ENCODE assay signal across 20 cellular contexts in the genomic region with DNA sequence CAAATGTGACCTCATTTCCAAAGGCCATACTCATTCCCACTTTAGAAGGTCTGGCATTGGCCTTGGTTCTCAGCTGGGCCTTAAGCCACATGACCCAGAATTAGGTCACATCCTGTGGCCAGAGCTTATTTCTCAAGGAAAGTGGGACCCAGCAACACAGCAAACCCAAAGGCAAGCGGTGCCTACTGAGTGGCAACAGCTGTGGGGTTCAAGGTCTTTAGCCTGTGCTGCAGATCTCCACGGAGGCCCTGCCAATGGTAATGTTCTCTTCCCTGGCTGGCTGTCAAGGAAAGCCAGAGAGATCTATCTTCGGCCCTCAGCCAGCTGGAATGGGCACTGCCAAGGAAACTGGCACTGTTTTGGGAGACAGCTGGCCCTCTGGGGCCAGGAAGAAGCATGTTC. TPM values are rescaled to one million over a fixed set of nuclear protein-coding genes. Genes with fewer than 3 reads are reported as not detected.
DNase-seq lines count a peak whose midpoint lies in the region; ATAC-seq, FAIRE-seq and TF ChIP-seq lines count a peak whose summit lies in the region.
"Had no signal": no experiment of that assay in that cellular context is flagged by ENCODE, and none has a peak within 500 bp of the region (broad histone marks: within the 10 kb centered on the region; RNA-seq: fewer than 3 reads in every experiment).

No MANE protein-coding gene starts in this region.

- no peaks in the 10 kb centered on the region for H3K36me3 ChIP-seq in pancreas

- H3K27ac Mint-ChIP-seq in H9, result no peak overlapping the region
- H3K27ac Mint-ChIP-seq: activated naive CD8-positive, alpha-beta T cell; nephron; T-helper 2 cell treated with Interferon-gamma antibody and Interleukin-4, amounts not matched to agents 5 μg/mL and 100 μg/mL, for 36 hours had no signal

- H2BK20ac ChIP-seq in H9 (ENCODE audit: low read depth, low read length, poor library complexity, severe bottlenecking), result no peak overlapping the region

- H4K5ac ChIP-seq in H9 (ENCODE audit: insufficient read length, low read depth, low read length), result no peak overlapping the region

- H3K23me2 ChIP-seq in H9 (ENCODE audit: insufficient read length, low read depth, low read length, poor library complexity, severe bottlenecking), result no peaks in the 10 kb centered on the region

- no peak overlapping the region for H3K9ac ChIP-seq in H9 (ENCODE audit: extremely low read depth, insufficient read length, low read length)

- no peaks in the 10 kb centered on the region for H3K27me3 ChIP-seq in H9 (ENCODE audit: insufficient read depth, low read length)
- H3K27me3 ChIP-seq in pancreas, result no peaks in the 10 kb centered on the region
- H3K27me3 ChIP-seq: testis had no signal

- H3K9me3 ChIP-seq in H9 (ENCODE audit: control insufficient read depth, low read depth, low read length) (no peaks in the 10 kb centered on the region), pancreas (no peaks in the 10 kb centered on the region)
- H3K9me3 ChIP-seq: testis had no signal

- DNase-seq in A172 (ENCODE audit: low spot score), result peak; percentile 12
- peak; percentile 15 for DNase-seq in H9
- DNase-seq in cardiac fibroblast (ENCODE audit: low read depth in 2 of 2), result peak; percentile 13 to 29
- peak in 5 of 6 donors; percentile 81 to 92 (median 88) for DNase-seq in pancreas
- DNase-seq in retina, result no peak
- DNase-seq in SHP77 (lab: John Stamatoyannopoulos, UW), result no peak
- DNase-seq in D341Med (ENCODE audit: low spot score), result no peak
- no peak for DNase-seq in SKM-1 treated with dmso at 0.1 percent for 144 hours (lab: John Stamatoyannopoulos, UW; ENCODE audit: unreplicated experiment)
- DNase-seq: activated CD4-positive, alpha-beta T cell treated with anti-CD3 and anti-CD28 coated beads for 1 hour; CD4-positive, CD25-positive, alpha-beta regulatory T cell; dermis blood vessel endothelial cell; kidney glomerular epithelial cell; mesenchymal stem cell; NCI-H2107; testis had no signal

- no peak overlapping the region for H3K18ac ChIP-seq in H9 (ENCODE audit: insufficient read length, low read depth, low read length)

- H3K14ac ChIP-seq in H9 (ENCODE audit: insufficient read depth, low read length), result no peak overlapping the region

- ATAC-seq in pancreas, result peak; percentile 51 to 69 (median 53)

- H3K23ac ChIP-seq in H9 (ENCODE audit: insufficient read length, low read depth, low read length), result no peak overlapping the region

- intact Hi-C loops in pancreas (cut with DNase I), result no loop called here

- no peak overlapping the region for H2BK15ac ChIP-seq in H9 (ENCODE audit: low read depth, low read length)

- no peak overlapping the region for H3K27ac ChIP-seq in H9 (ENCODE audit: insufficient read length, low read depth, low read length)
- peak overlapping the region; percentile 31 to 65 (median 60) for H3K27ac ChIP-seq in pancreas
- H3K27ac ChIP-seq: testis had no signal

- H3K79me2 ChIP-seq in H9 (ENCODE audit: insufficient read depth, low read length), result no peaks in the 10 kb centered on the region

- TF ChIP-seq CTCF in H9 (conservative IDR thresholded peaks at IDR 0.05), result no peak
- no peak for TF ChIP-seq CTCF in cardiac fibroblast (IDR thresholded peaks at IDR 0.05; ENCODE audit: low read depth, low read length)
- no peak for TF ChIP-seq CTCF in pancreas (IDR thresholded peaks at IDR 0.05)

- no peak overlapping the region for H2BK120ac ChIP-seq in H9 (ENCODE audit: low read depth, low read length, poor library complexity, severe bottlenecking)

- H4K8ac ChIP-seq in H9 (replicated peaks; ENCODE audit: insufficient read length, low read depth, low read length), result no peak overlapping the region

- peaks cover 27 to 36% of the 10 kb centered on the region in 2 experiments for H3K4me1 Mint-ChIP-seq in H9

- no peak overlapping the region for H4K91ac ChIP-seq in H9 (ENCODE audit: insufficient read length, low read depth, low read length)

- no peaks in the 10 kb centered on the region for H3K79me1 ChIP-seq in H9 (ENCODE audit: insufficient read depth, low read depth, low read length, poor library complexity, severe bottlenecking)

- H3K4me2 ChIP-seq in H9 (ENCODE audit: insufficient read depth, insufficient read length, low read length), result no peak overlapping the region

- no peak overlapping the region for H3K4me3 Mint-ChIP-seq in H9
- H3K4me3 Mint-ChIP-seq: activated naive CD8-positive, alpha-beta T cell; CD4-positive, CD25-positive, alpha-beta regulatory T cell; nephron; T-helper 2 cell treated with Interferon-gamma antibody and Interleukin-4, amounts not matched to agents 5 μg/mL and 100 μg/mL, for 36 hours had no signal

- no peak overlapping the region for H2BK5ac ChIP-seq in H9 (ENCODE audit: insufficient read length, low read length)

- no CpG with 5 or more reads among the region's 3 CpGs for WGBS in H9 (ENCODE audit: extremely low coverage, insufficient read length, low lambda C conversion rate)
- WGBS in pancreas, 2 donors, result 15 to 26% methylated on average over 3 of the region's 3 CpGs

- H2AK5ac ChIP-seq in H9 (ENCODE audit: insufficient read length, low read length), result no peak overlapping the region

- no peak overlapping the region for H3T11ph ChIP-seq in H9 (ENCODE audit: low read length)

- H2BK12ac ChIP-seq in H9 (ENCODE audit: insufficient read length, low read depth, low read length), result no peak overlapping the region

- no peaks in the 10 kb centered on the region for H3K36me3 Mint-ChIP-seq in H9 (ENCODE audit: insufficient read depth in 1 of 3, low read depth in 3 of 3)
- H3K36me3 Mint-ChIP-seq: activated naive CD8-positive, alpha-beta T cell; CD4-positive, CD25-positive, alpha-beta regulatory T cell had no signal

- H3K9me3 Mint-ChIP-seq in H9, result no peaks in the 10 kb centered on the region
- H3K9me3 Mint-ChIP-seq: CD4-positive, CD25-positive, alpha-beta regulatory T cell; nephron; T-helper 2 cell treated with Interferon-gamma antibody and Interleukin-4, amounts not matched to agents 5 μg/mL and 100 μg/mL, for 36 hours had no signal

- no peak for FAIRE-seq in pancreas (lab: Jason Lieb, UNC)
- FAIRE-seq: frontal cortex, GM12892 had no signal

- no peak overlapping the region for H3K4ac ChIP-seq in H9 (ENCODE audit: low read depth, low read length)

- no peaks in the 10 kb centered on the region for H4K20me1 ChIP-seq in H9 (ENCODE audit: control insufficient read depth, insufficient read depth, insufficient read length)

- H3K4me3 ChIP-seq in cardiac fibroblast (replicated peaks in 1 of 2; ENCODE audit: low read depth in 2 of 2, low read length in 2 of 2), result no peak overlapping the region
- H3K4me3 ChIP-seq in pancreas, result no peak overlapping the region
- H3K4me3 ChIP-seq: testis had no signal

- H3K27me3 Mint-ChIP-seq in H9 (ENCODE audit: low read depth), result peaks cover 13% of the 10 kb centered on the region
- H3K27me3 Mint-ChIP-seq: activated naive CD8-positive, alpha-beta T cell had no signal

- no peak overlapping the region for H3K56ac ChIP-seq in H9 (ENCODE audit: insufficient read length, low read depth, low read length)

- no peak overlapping the region for H2AFZ ChIP-seq in H9 (ENCODE audit: low read length)

- H3K4me1 ChIP-seq in H9 (ENCODE audit: insufficient read depth, low read length), result no peaks in the 10 kb centered on the region
- H3K4me1 ChIP-seq in pancreas, result peaks cover 29 to 49% (median 44%) of the 10 kb centered on the region in 3 donors
- H3K4me1 ChIP-seq: testis had no signal

RNA-seq across cellular contexts. Expression of gene TP53I11, which starts 41.5 kb away (rescaled TPM):
- 15.0 and 23.7 TPM in 2 replicates for total RNA-seq in A172 (2014; rRNA removed; shearing (Covaris generic))
- total RNA-seq in H9 (2021) (94.2 and 95.6 TPM in 2 replicates), pancreas (10 to 100 TPM; 22.3 to 40.2 (median 30.5) TPM)
- 10 to 100 TPM; 18.8 to 29.2 TPM for polyA plus RNA-seq in pancreas

Comparison
In these comparisons a context has a peak if more than half of its experiments do, and no peak if none do; other contexts are left out.
1. DNase-seq: peak in A172 (single experiment), H9 (single experiment), cardiac fibroblast (2 of 2) and pancreas (5 of 6); none in retina (single experiment), SHP77 (0 of 2), D341Med (single experiment) and SKM-1 treated with dmso at 0.1 percent for 144 hours (single experiment).